ENCODE assay signal across 8 cellular contexts in genomic region chr14:23094666-23095195, GRCh38. TPM values are rescaled to one million over a fixed set of nuclear protein-coding genes. Genes with fewer than 3 reads are reported as not detected.
DNase-seq lines count a peak whose midpoint lies in the region; ATAC-seq and TF ChIP-seq lines count a peak whose summit lies in the region.

Gene ACIN1 (minus strand): TSS chr14:23095136. CDS start chr14:23095112, 24 bp downstream.

- no peak within 1 kb of the TSS for H2AK5ac ChIP-seq in neuronal stem cell (ENCODE audit: low read depth, low read length)

- no CpG with 5 or more reads among the region's 55 CpGs for WGBS in neuronal stem cell (ENCODE audit: extremely low coverage in 2 of 2, insufficient read length in 2 of 2, insufficient replicate concordance in 1 of 2), 2 donors

- H3K27me3 ChIP-seq in BJ (ENCODE audit: control insufficient read depth, insufficient read depth, low read length) (no peaks in the 10 kb centered on the region), neuronal stem cell (ENCODE audit: control insufficient read depth in 3 of 3, insufficient read depth in 3 of 3, low read depth in 1 of 3, low read length in 3 of 3) (no peaks in the 10 kb centered on the region)

- peak within 1 kb of the TSS; percentile 95 for H2AFZ ChIP-seq in neuronal stem cell (ENCODE audit: low read length)

- H3K79me1 ChIP-seq in neuronal stem cell (ENCODE audit: low read depth, low read length), result peaks cover 4% of the 10 kb centered on the region

- peak within 1 kb of the TSS; percentile 99 for H2BK5ac ChIP-seq in neuronal stem cell (ENCODE audit: low read length)

- peak within 1 kb of the TSS; percentile 99 for H3K14ac ChIP-seq in neuronal stem cell (ENCODE audit: low read length)

- no peak for TF ChIP-seq CTCF in BJ (IDR thresholded peaks at IDR 0.05; ENCODE audit: insufficient read depth, low read depth, low read length)
- no peak for TF ChIP-seq CTCF in type B pancreatic cell (conservative IDR thresholded peaks at IDR 0.05)

- peak within 1 kb of the TSS; percentile 97 for H4K8ac ChIP-seq in neuronal stem cell (ENCODE audit: low read depth, low read length)

- H2BK15ac ChIP-seq in neuronal stem cell (ENCODE audit: low read length), result no peak within 1 kb of the TSS

- H3K18ac ChIP-seq in neuronal stem cell (ENCODE audit: low read length), result peak within 1 kb of the TSS; percentile 100

- no peaks in the 10 kb centered on the region for H3K9me3 Mint-ChIP-seq in type B pancreatic cell

- peak within 1 kb of the TSS; percentile 93 for H3K27ac ChIP-seq in neuronal stem cell (replicated peaks; ENCODE audit: low read length)

- H3K9me3 ChIP-seq in neuronal stem cell (replicated peaks in 1 of 2; ENCODE audit: control insufficient read depth in 2 of 2, insufficient read depth in 1 of 2, low read depth in 1 of 2, low read length in 2 of 2), result no peaks in the 10 kb centered on the region

- H4K91ac ChIP-seq in neuronal stem cell (ENCODE audit: low read depth, low read length, poor library complexity), result no peak within 1 kb of the TSS

- peaks cover 30% of the 10 kb centered on the region for H3K36me3 Mint-ChIP-seq in type B pancreatic cell

- peak within 1 kb of the TSS; percentile 89 for H3K4me3 ChIP-seq in BJ (ENCODE audit: low read depth, low read length)
- H3K4me3 ChIP-seq in neuronal stem cell (ENCODE audit: low read length in 2 of 2), result peak within 1 kb of the TSS; percentile 79 to 88

- H3K27ac Mint-ChIP-seq in type B pancreatic cell, result no peak within 1 kb of the TSS

- DNase-seq in BJ (ENCODE audit: low read depth), result peak; percentile 56
- peak; percentile 86 for DNase-seq in fibroblast of peridontal ligament (ENCODE audit: extremely low read depth)
- DNase-seq in neuronal stem cell (ENCODE audit: low spot score), result peak; percentile 89
- DNase-seq in type B pancreatic cell (ENCODE audit: extremely low spot score, unreplicated experiment), result no peak
- DNase-seq in stimulated activated naive CD4-positive, alpha-beta T cell (lab: John Stamatoyannopoulos, UW), result no peak

- no peak within 1 kb of the TSS for H2BK120ac ChIP-seq in neuronal stem cell (ENCODE audit: low read depth, low read length)

- no peak within 1 kb of the TSS for H3K4ac ChIP-seq in neuronal stem cell (ENCODE audit: low read length)

- POLR2A ChIA-PET in BJ (lab: Charles Lee), result interaction anchor here (0.5 to 1.5 kb wide), 11 partner anchors 8 to 117 kb away, joined by 3 to 10 read pairs (median 3); no protein-coding TSS in a partner anchor
- POLR2A ChIA-PET in activated CD8-positive, alpha-beta memory T cell treated with anti-CD3 and anti-CD28 coated beads for 36 hours (lab: Charles Lee), result interaction anchor here (1.1 to 1.8 kb wide), 9 partner anchors 9 to 227 kb away, joined by 3 to 11 read pairs (median 5); partner anchors contain the start of genes HAUS4 and PABPN1

- H3K36me3 ChIP-seq in BJ (ENCODE audit: control insufficient read depth, insufficient read depth, low read length), result peaks cover 15% of the 10 kb centered on the region
- H3K36me3 ChIP-seq in neuronal stem cell (replicated peaks in 1 of 2; ENCODE audit: control insufficient read depth in 2 of 2, insufficient read depth in 2 of 2, low read length in 2 of 2), result peaks cover 20 to 71% of the 10 kb centered on the region in 2 donors

- CTCF ChIA-PET in BJ (lab: Yijun Ruan, JAX), result interaction anchor here (0.6 to 3.3 kb wide), 24 partner anchors 9 to 126 kb away, joined by 3 to 43 read pairs (median 3); partner anchors contain the start of genes AJUBA and CDH24
- CTCF ChIA-PET in activated CD8-positive, alpha-beta memory T cell treated with anti-CD3 and anti-CD28 coated beads for 36 hours (lab: Charles Lee), result interaction anchor here (0.8 to 3.4 kb wide), 14 partner anchors 9 to 286 kb away, joined by 3 to 18 read pairs (median 5); partner anchors contain the start of gene CDH24

- no peaks in the 10 kb centered on the region for H3K27me3 Mint-ChIP-seq in type B pancreatic cell

- peaks cover 2 to 3% of the 10 kb centered on the region in 2 donors for H3K4me1 ChIP-seq in neuronal stem cell (ENCODE audit: control insufficient read depth in 2 of 2, insufficient read depth in 1 of 2, low read depth in 1 of 2, low read length in 2 of 2)

- no peak within 1 kb of the TSS for H2BK12ac ChIP-seq in neuronal stem cell (ENCODE audit: low read length)

- ATAC-seq in GM19452 (IDR thresholded peaks at IDR 0.05; ENCODE audit: unreplicated experiment) (peak; percentile 37), HG03571 (IDR thresholded peaks at IDR 0.05; ENCODE audit: unreplicated experiment) (peak; percentile 34)

- H3K23ac ChIP-seq in neuronal stem cell (ENCODE audit: low read depth, low read length, poor library complexity), result peak within 1 kb of the TSS; percentile 32

- H3K4me1 Mint-ChIP-seq in type B pancreatic cell (ENCODE audit: unreplicated experiment), result peaks cover 15% of the 10 kb centered on the region

- no peak within 1 kb of the TSS for H3K4me3 Mint-ChIP-seq in type B pancreatic cell

- peak within 1 kb of the TSS; percentile 67 for H3K4me2 ChIP-seq in neuronal stem cell (ENCODE audit: insufficient read depth, low read length, poor library complexity, severe bottlenecking)

- peak within 1 kb of the TSS; percentile 100 for H3K9ac ChIP-seq in neuronal stem cell (ENCODE audit: low read depth, low read length, poor library complexity)

RNA-seq across cellular contexts. Expression of gene ACIN1, which starts in this region (rescaled TPM):
- 120 and 123 TPM in 2 replicates for polyA plus RNA-seq in BJ (2011; rRNA removed)
- polyA minus RNA-seq in BJ (2011; rRNA and poly(A)+ RNA removed), result 74.7 and 90.4 TPM in 2 replicates
- 100 to 1,000 TPM; 190 to 191 TPM for total RNA-seq in activated CD8-positive, alpha-beta memory T cell treated with anti-CD3 and anti-CD28 coated beads for 36 hours
- 147 TPM for polyA plus RNA-seq in neuronal stem cell (2013, experiment 1 of 2)
- 150 TPM for polyA plus RNA-seq in neuronal stem cell (2013, experiment 2 of 2)
- total RNA-seq in type B pancreatic cell (ENCODE audit: low replicate concordance), result 214 and 342 TPM in 2 replicates

Comparison
In these comparisons a context has a peak if more than half of its experiments do, and no peak if none do; other contexts are left out.
1. DNase-seq: peak in BJ (single experiment), fibroblast of peridontal ligament (single experiment) and neuronal stem cell (single experiment); none in type B pancreatic cell (single experiment) and stimulated activated naive CD4-positive, alpha-beta T cell (0 of 6).